In genomic region chr14:78302841-78303240, GRCh38 we compare ENCODE assay signal across 18 cellular contexts.
DNase-seq lines count a peak whose midpoint lies in the region; ATAC-seq and TF ChIP-seq lines count a peak whose summit lies in the region.
"Had no signal": no experiment of that assay in that cellular context is flagged by ENCODE, and none has a peak within 500 bp of the region (broad histone marks: within the 10 kb centered on the region; RNA-seq: fewer than 3 reads in every experiment).

No MANE protein-coding gene starts in this region.

- no peak overlapping the region for H3K4me3 Mint-ChIP-seq in activated CD8-positive, alpha-beta memory T cell treated with anti-CD3 and anti-CD28 coated beads, Interleukin-2, amount 10 ng/mL, durations not matched to agents 7 days and 5 days
- H3K4me3 Mint-ChIP-seq: CD4-positive, alpha-beta memory T cell had no signal

- DNase-seq in DMS153 treated with DMSO at 0.1 percent for 48 hours (lab: John Stamatoyannopoulos, UW; ENCODE audit: unreplicated experiment) (peak; percentile 17), DMS53 treated with DMSO at 0.1 percent for 48 hours (lab: John Stamatoyannopoulos, UW; ENCODE audit: unreplicated experiment) (peak; percentile 9), NCI-H748 treated with DMSO at 0.1 percent for 48 hours (lab: John Stamatoyannopoulos, UW) (peak; percentile 30), left lung (no peak)
- DNase-seq in activated CD8-positive, alpha-beta memory T cell treated with anti-CD3 and anti-CD28 coated beads, Interleukin-2, amount 10 ng/mL, durations not matched to agents 7 days and 5 days = no peak
- DNase-seq: BE2C; CD4-positive, alpha-beta memory T cell; EL; HCEC 1CT; Kasumi-1; NCI-H1417; NCI-H2081; NCI-H524 treated with DMSO at 0.1 percent for 48 hours; Peyer's patch; Right ventricle myocardium superior; SK-N-SH had no signal

- H3K27ac Mint-ChIP-seq in activated CD8-positive, alpha-beta memory T cell treated with anti-CD3 and anti-CD28 coated beads, Interleukin-2, amount 10 ng/mL, durations not matched to agents 7 days and 5 days = no peak overlapping the region
- H3K27ac Mint-ChIP-seq: CD4-positive, alpha-beta memory T cell had no signal

- CTCF ChIA-PET in activated CD8-positive, alpha-beta memory T cell treated with anti-CD3 and anti-CD28 coated beads, Interleukin-2, amount 10 ng/mL, durations not matched to agents 7 days and 5 days (lab: Charles Lee) = no interaction called here

- H3K4me3 ChIP-seq in left lung = no peak overlapping the region
- H3K4me3 ChIP-seq: Peyer's patch had no signal

- H3K36me3 Mint-ChIP-seq in activated CD8-positive, alpha-beta memory T cell treated with anti-CD3 and anti-CD28 coated beads, Interleukin-2, amount 10 ng/mL, durations not matched to agents 7 days and 5 days = no peaks in the 10 kb centered on the region
- H3K36me3 Mint-ChIP-seq: CD4-positive, alpha-beta memory T cell had no signal

- ATAC-seq in left lung = peak; percentile 83
- ATAC-seq in GM21367 (IDR thresholded peaks at IDR 0.05; ENCODE audit: unreplicated experiment) = no peak
- no peak for ATAC-seq in GM18870 (IDR thresholded peaks at IDR 0.05; ENCODE audit: unreplicated experiment)
- ATAC-seq in activated CD8-positive, alpha-beta memory T cell treated with anti-CD3 and anti-CD28 coated beads, Interleukin-2, amount 10 ng/mL, durations not matched to agents 7 days and 5 days = no peak

- no peaks in the 10 kb centered on the region for H3K9me3 ChIP-seq in left lung
- H3K9me3 ChIP-seq: BE2C, Peyer's patch, SK-N-SH had no signal

- H3K9me3 Mint-ChIP-seq in activated CD8-positive, alpha-beta memory T cell treated with anti-CD3 and anti-CD28 coated beads, Interleukin-2, amount 10 ng/mL, durations not matched to agents 7 days and 5 days (ENCODE audit: low read depth) = no peaks in the 10 kb centered on the region

- intact Hi-C loops in left lung (cut with DNase I) = no loop called here

- no peaks in the 10 kb centered on the region for H3K27me3 ChIP-seq in left lung
- H3K27me3 ChIP-seq: BE2C, Peyer's patch had no signal

- no peaks in the 10 kb centered on the region for H3K36me3 ChIP-seq in left lung
- H3K36me3 ChIP-seq: BE2C, Peyer's patch had no signal

- H3K4me1 ChIP-seq in left lung = no peaks in the 10 kb centered on the region
- H3K4me1 ChIP-seq: BE2C, Peyer's patch had no signal

- H3K4me1 Mint-ChIP-seq in activated CD8-positive, alpha-beta memory T cell treated with anti-CD3 and anti-CD28 coated beads, Interleukin-2, amount 10 ng/mL, durations not matched to agents 7 days and 5 days = no peaks in the 10 kb centered on the region
- H3K4me1 Mint-ChIP-seq: CD4-positive, alpha-beta memory T cell had no signal

- no peak for TF ChIP-seq CTCF in left lung (IDR thresholded peaks at IDR 0.05)

- no peaks in the 10 kb centered on the region for H3K27me3 Mint-ChIP-seq in activated CD8-positive, alpha-beta memory T cell treated with anti-CD3 and anti-CD28 coated beads, Interleukin-2, amount 10 ng/mL, durations not matched to agents 7 days and 5 days

- no peak overlapping the region for H3K27ac ChIP-seq in left lung
- H3K27ac ChIP-seq: Peyer's patch had no signal

Comparison
In these comparisons a context has a peak if more than half of its experiments do, and no peak if none do; other contexts are left out.
1. DNase-seq: peak in DMS153 treated with DMSO at 0.1 percent for 48 hours (single experiment), DMS53 treated with DMSO at 0.1 percent for 48 hours (single experiment) and NCI-H748 treated with DMSO at 0.1 percent for 48 hours (single experiment); none in left lung (0 of 2) and activated CD8-positive, alpha-beta memory T cell treated with anti-CD3 and anti-CD28 coated beads, Interleukin-2, amount 10 ng/mL, durations not matched to agents 7 days and 5 days (single experiment).